In the genomic region with DNA sequence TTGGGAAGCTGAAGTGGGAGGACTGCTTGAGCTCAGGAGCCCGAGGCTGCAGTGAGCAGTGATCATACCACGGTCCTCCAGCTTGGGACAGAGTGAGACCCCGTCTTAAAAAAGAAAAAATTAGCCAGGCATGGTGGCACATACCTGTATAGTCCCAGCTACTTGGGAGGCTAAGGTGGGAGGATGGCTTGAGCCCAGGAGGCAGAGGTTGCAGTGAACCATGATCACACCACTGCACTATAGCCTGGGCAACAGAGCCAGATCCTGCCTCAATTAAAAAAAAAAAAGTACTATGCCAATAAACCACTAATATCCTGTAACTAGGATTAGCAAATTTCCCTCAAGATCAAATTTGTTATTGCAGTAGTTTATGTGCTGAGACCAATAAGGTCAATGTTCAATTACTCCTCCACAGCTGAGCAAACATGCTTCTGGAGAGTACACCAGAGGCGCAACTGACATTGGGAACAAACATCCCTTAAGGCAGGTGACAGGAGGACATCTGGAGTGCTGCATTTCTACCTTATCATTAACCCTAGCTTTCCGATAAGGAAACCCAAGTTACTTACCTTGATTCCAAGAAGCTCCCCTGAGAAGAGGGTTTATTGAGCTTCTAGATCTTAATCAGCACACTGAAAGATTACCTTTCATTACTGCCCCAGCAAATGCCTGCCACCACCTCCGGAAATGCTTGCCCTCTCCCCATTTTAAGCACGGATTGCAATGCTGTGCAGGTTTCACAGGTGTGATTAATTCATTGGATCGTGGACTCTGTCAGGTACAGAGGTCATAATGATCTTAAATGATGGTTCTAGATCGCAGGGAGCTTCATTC, we compare ENCODE assay signal across 17 cellular contexts. TPM values are rescaled to one million over a fixed set of nuclear protein-coding genes. Genes with fewer than 3 reads are reported as not detected.
A peak's percentile ranks its signal among the peaks of the same experiment; 100 is the strongest.
DNase-seq lines count a peak whose midpoint lies in the region; ATAC-seq and TF ChIP-seq lines count a peak whose summit lies in the region.
"Had no signal": no experiment of that assay in that cellular context is flagged by ENCODE, and none has a peak within 500 bp of the region (broad histone marks: within the 10 kb centered on the region; RNA-seq: fewer than 3 reads in every experiment).

No MANE protein-coding gene starts in this region.

- no peak overlapping the region for H3K9ac ChIP-seq in liver (ENCODE audit: low read depth in 1 of 2, low read length in 2 of 2)

- H3K27ac Mint-ChIP-seq in CD8-positive, alpha-beta memory T cell, result peak overlapping the region; percentile 42 to 97 (median 86)
- peak overlapping the region; percentile 25 to 71 for H3K27ac Mint-ChIP-seq in T-cell

- POLR2A ChIA-PET in CD8-positive, alpha-beta memory T cell (lab: Charles Lee), result interaction anchor here (1.4 kb wide), 1 partner anchor 14 kb away, joined by 4 read pairs; no protein-coding TSS in a partner anchor
- POLR2A ChIA-PET in T-cell (lab: Charles Lee), result interaction anchor here (0.6 to 1.5 kb wide), 4 partner anchors 11 to 619 kb away, joined by 3 to 5 read pairs (median 4); no protein-coding TSS in a partner anchor

- CTCF ChIA-PET in CD8-positive, alpha-beta memory T cell (lab: Charles Lee), result interaction anchor here (0.7 to 2.4 kb wide), 5 partner anchors 12 to 56 kb away, joined by 3 to 8 read pairs (median 4); no protein-coding TSS in a partner anchor
- CTCF ChIA-PET in T-cell (lab: Charles Lee), result interaction anchor here (0.7 to 1.3 kb wide), 2 partner anchors 8 to 55 kb away, joined by 3 read pairs; no protein-coding TSS in a partner anchor

- H3K9me3 ChIP-seq in CD8-positive, alpha-beta memory T cell (ENCODE audit: low read length), result no peaks in the 10 kb centered on the region
- H3K9me3 ChIP-seq in liver (ENCODE audit: control insufficient read depth in 4 of 4, low read length in 3 of 4), result no peaks in the 10 kb centered on the region
- no peaks in the 10 kb centered on the region for H3K9me3 ChIP-seq in sigmoid colon
- H3K9me3 ChIP-seq: prostate gland had no signal

- intact Hi-C loops in sigmoid colon (cut with DNase I), result no loop called here

- no peak for ATAC-seq in T-cell (replicated peaks in 1 of 4)

- no peak for DNase-seq in CD8-positive, alpha-beta memory T cell
- DNase-seq in LoVo (ENCODE audit: low spot score), result peak; percentile 47
- no peak for DNase-seq in T-cell
- no peak for DNase-seq in sigmoid colon
- DNase-seq in coronary artery (ENCODE audit: low spot score), result no peak
- DNase-seq in GM13976 (ENCODE audit: low spot score), result no peak
- DNase-seq in SK-N-DZ (ENCODE audit: low spot score), result no peak
- DNase-seq: activated CD8-positive, alpha-beta memory T cell treated with anti-CD3 and anti-CD28 coated beads, Interleukin-2, amount 50 U/mL, for 4 hours; H9; midbrain; MM.1S; NCI-H82; SIG-M5; stimulated activated CD4-positive, alpha-beta T cell treated with anti-CD3 and anti-CD28 coated beads, Interleukin-1b, Interleukin-23, amount 100 ng/mL, for 48 hours had no signal

- TF ChIP-seq RAD21 in liver (IDR thresholded peaks at IDR 0.05), result peak in 1 of 2 donors; percentile 35

- no peaks in the 10 kb centered on the region for H3K36me3 ChIP-seq in CD8-positive, alpha-beta memory T cell (ENCODE audit: insufficient read depth, low read length)
- H3K36me3 ChIP-seq in liver (ENCODE audit: control insufficient read depth in 4 of 4, insufficient read depth in 3 of 4, low read depth in 1 of 4, low read length in 3 of 4) (no peaks in the 10 kb centered on the region), sigmoid colon (no peaks in the 10 kb centered on the region)
- H3K36me3 ChIP-seq: prostate gland had no signal

- H3K4me1 Mint-ChIP-seq in CD8-positive, alpha-beta memory T cell, result peaks cover 80 to 91% (median 90%) of the 10 kb centered on the region in 3 donors
- H3K4me1 Mint-ChIP-seq in T-cell, result peaks cover 78 to 86% (median 83%) of the 10 kb centered on the region in 3 donors
- H3K4me1 Mint-ChIP-seq: H9 had no signal

- TF ChIP-seq CTCF in liver (IDR thresholded peaks at IDR 0.05; ENCODE audit: low read depth, low read length, missing input control) (no peak), sigmoid colon (IDR thresholded peaks at IDR 0.05) (no peak), coronary artery (IDR thresholded peaks at IDR 0.05) (no peak), GM13976 (IDR thresholded peaks at IDR 0.05; ENCODE audit: borderline replicate concordance, control extremely low read depth, extremely low read depth, insufficient read depth, missing control alignments) (no peak)

- H3K4me3 Mint-ChIP-seq in CD8-positive, alpha-beta memory T cell, result peak overlapping the region in 5 of 7 donors; percentile 7 to 59 (median 37)
- peak overlapping the region in 1 of 3 donors; percentile 60 for H3K4me3 Mint-ChIP-seq in T-cell
- H3K4me3 Mint-ChIP-seq: H9 had no signal

- H3K4me1 ChIP-seq in CD8-positive, alpha-beta memory T cell (ENCODE audit: insufficient read depth, low read length), result peaks cover 73% of the 10 kb centered on the region
- H3K4me1 ChIP-seq in liver (ENCODE audit: control insufficient read depth in 4 of 4, insufficient read depth in 4 of 4, low read length in 3 of 4) (peaks cover 21 to 57% (median 46%) of the 10 kb centered on the region in 4 donors), sigmoid colon (peaks cover 0 to 65% (median 59%) of the 10 kb centered on the region in 4 donors)

- WGBS in liver, result 62% methylated on average over 9 of the region's 9 CpGs
- 28 to 77% methylated on average over 9 of the region's 9 CpGs for WGBS in sigmoid colon, 2 donors

- no peak overlapping the region for H3K4me3 ChIP-seq in CD8-positive, alpha-beta memory T cell (ENCODE audit: low read length)
- no peak overlapping the region for H3K4me3 ChIP-seq in liver (ENCODE audit: low read depth in 1 of 3, low read length in 3 of 3)
- no peak overlapping the region for H3K4me3 ChIP-seq in sigmoid colon
- no peak overlapping the region for H3K4me3 ChIP-seq in coronary artery
- H3K4me3 ChIP-seq: prostate gland had no signal

- no peak overlapping the region for H3K27ac ChIP-seq in CD8-positive, alpha-beta memory T cell (ENCODE audit: low read depth, low read length)
- H3K27ac ChIP-seq in liver (ENCODE audit: low read depth in 1 of 2, low read length in 2 of 2) (no peak overlapping the region), sigmoid colon (no peak overlapping the region), coronary artery (no peak overlapping the region)
- H3K27ac ChIP-seq: prostate gland had no signal

- no peaks in the 10 kb centered on the region for H3K9me3 Mint-ChIP-seq in CD8-positive, alpha-beta memory T cell
- no peaks in the 10 kb centered on the region for H3K9me3 Mint-ChIP-seq in T-cell
- H3K9me3 Mint-ChIP-seq: H9 had no signal

- in situ Hi-C loops in GM13976 (cut with MboI; ENCODE audit: low sequenced_read_pairs, unreplicated experiment), result no loop called here

- no peaks in the 10 kb centered on the region for H3K27me3 ChIP-seq in CD8-positive, alpha-beta memory T cell (ENCODE audit: insufficient read depth, low read length, poor library complexity, severe bottlenecking)
- no peaks in the 10 kb centered on the region for H3K27me3 ChIP-seq in liver (ENCODE audit: control insufficient read depth in 4 of 4, insufficient read depth in 4 of 4, low read length in 3 of 4)
- H3K27me3 ChIP-seq in sigmoid colon, result no peaks in the 10 kb centered on the region

- no peak for TF ChIP-seq EP300 in sigmoid colon (IDR thresholded peaks at IDR 0.05)

- H3K27me3 Mint-ChIP-seq in CD8-positive, alpha-beta memory T cell, result no peaks in the 10 kb centered on the region
- H3K27me3 Mint-ChIP-seq in T-cell, result no peaks in the 10 kb centered on the region

- H3K36me3 Mint-ChIP-seq in CD8-positive, alpha-beta memory T cell, result peaks cover 0 to 60% (median 4%) of the 10 kb centered on the region in 3 donors
- H3K36me3 Mint-ChIP-seq in T-cell, result peaks cover 33% of the 10 kb centered on the region

- no peak for TF ChIP-seq POLR2A in sigmoid colon (IDR thresholded peaks at IDR 0.05)

TF ChIP-seq in liver, 16 proteins besides CTCF, POLR2A, EP300 and RAD21 (continues in another document):
- peak; percentile 75 for TF ChIP-seq HNF4G (IDR thresholded peaks at IDR 0.05)
- peak; percentile 66 to 87 for TF ChIP-seq RXRA (IDR thresholded peaks at IDR 0.05)
- TF ChIP-seq FOXA1 (IDR thresholded peaks at IDR 0.05), result peak; percentile 57
- TF ChIP-seq NR2F2 (IDR thresholded peaks at IDR 0.05), result peak; percentile 54
- TF ChIP-seq, protein P1, sequence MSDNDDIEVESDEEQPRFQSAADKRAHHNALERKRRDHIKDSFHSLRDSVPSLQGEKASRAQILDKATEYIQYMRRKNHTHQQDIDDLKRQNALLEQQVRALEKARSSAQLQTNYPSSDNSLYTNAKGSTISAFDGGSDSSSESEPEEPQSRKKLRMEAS (IDR thresholded peaks at IDR 0.05), result peak; percentile 50
- TF ChIP-seq EGR1 (IDR thresholded peaks at IDR 0.05; ENCODE audit: low read depth in 2 of 2), result no peak
- TF ChIP-seq TAF1 (conservative IDR thresholded peaks at IDR 0.05), result no peak

RNA-seq across cellular contexts. Expression of a gene that starts 26.2 kb away (rescaled TPM):
- 10 to 100 TPM; 65.2 to 66.8 TPM for total RNA-seq in CD8-positive, alpha-beta memory T cell
- 211 TPM for polyA plus RNA-seq in CD8-positive, alpha-beta memory T cell
- 100 to 1,000 TPM; 185 to 220 (median 199) TPM for total RNA-seq in T-cell
- 10 to 100 TPM in 1 of 2 donors, 1 to 10 TPM in 1; 7.5 to 17.3 TPM for total RNA-seq in liver
- polyA plus RNA-seq in liver, result 1 to 10 TPM; 2.7 to 3.4 TPM
- 10 to 100 TPM in 3 of 4 donors, 1 to 10 TPM in 1; 9.5 to 28.2 (median 16.9) TPM for total RNA-seq in sigmoid colon
- 10 to 100 TPM; 16.8 to 28.2 (median 24.5) TPM for polyA plus RNA-seq in sigmoid colon
- 7.7 and 18.2 TPM in 2 replicates for polyA plus RNA-seq in SK-N-DZ (2014; cell fraction: cytosol; rRNA removed)
- polyA plus RNA-seq in SK-N-DZ (2014; cell fraction: nucleus; rRNA removed), result 9.6 and 16.7 TPM in 2 replicates
- polyA plus RNA-seq: BJ had no signal
